7 cellular contexts compared by ENCODE assay signal in genomic region chr11:57458060-57458409, GRCh38. TPM values are rescaled to one million over a fixed set of nuclear protein-coding genes. Genes with fewer than 3 reads are reported as not detected.
DNase-seq lines count a peak whose midpoint lies in the region; ATAC-seq and TF ChIP-seq lines count a peak whose summit lies in the region.

No MANE protein-coding gene starts in this region.

- peak overlapping the region; percentile 83 for H3K4me2 ChIP-seq in Loucy (ENCODE audit: low read depth, low read length, poor library complexity, severe bottlenecking)

- H3K79me2 ChIP-seq in Loucy (ENCODE audit: insufficient read depth, low read length): no peaks in the 10 kb centered on the region

- no peak for TF ChIP-seq CTCF in GM06990 (IDR thresholded peaks at IDR 0.05; ENCODE audit: insufficient read depth, low read length, poor library complexity, severe bottlenecking)
- TF ChIP-seq CTCF in Loucy (conservative IDR thresholded peaks at IDR 0.05; ENCODE audit: low read length): no peak
- no peak for TF ChIP-seq CTCF in colonic mucosa (IDR thresholded peaks at IDR 0.05)

- H3K27ac ChIP-seq in colonic mucosa: no peak overlapping the region

- H3K9me3 ChIP-seq in Loucy (ENCODE audit: insufficient read depth, low read depth, low read length) (no peaks in the 10 kb centered on the region), colonic mucosa (no peaks in the 10 kb centered on the region)

- no peaks in the 10 kb centered on the region for H3F3A ChIP-seq in Loucy (ENCODE audit: low read depth)

- no peak for DNase-seq in GM06990 (ENCODE audit: extremely low read depth, insufficient read length)
- no peak for DNase-seq in colonic mucosa
- peak; percentile 19 for DNase-seq in retina
- no peak for DNase-seq in NCI-H774 (lab: John Stamatoyannopoulos, UW)
- DNase-seq in DMS153 (lab: John Stamatoyannopoulos, UW): no peak

- no peaks in the 10 kb centered on the region for H4K20me1 ChIP-seq in Loucy (ENCODE audit: insufficient read depth, low read length, poor library complexity, severe bottlenecking)

- no peak overlapping the region for H3K9ac ChIP-seq in Loucy (ENCODE audit: low read depth, low read length, poor library complexity, severe bottlenecking)
- no peak overlapping the region for H3K9ac ChIP-seq in colonic mucosa (ENCODE audit: low read depth in 2 of 2, low read length in 2 of 2)

- H3K36me3 ChIP-seq in GM06990 (ENCODE audit: control insufficient read depth, insufficient read depth, low read length) (no peaks in the 10 kb centered on the region), Loucy (ENCODE audit: insufficient read depth, low read length) (no peaks in the 10 kb centered on the region), colonic mucosa (no peaks in the 10 kb centered on the region)

- no peak for ATAC-seq in HG03139 (IDR thresholded peaks at IDR 0.05; ENCODE audit: unreplicated experiment)

- H3K27me3 ChIP-seq in GM06990 (replicated peaks; ENCODE audit: control insufficient read depth, insufficient read depth, low read length) (peaks cover 5% of the 10 kb centered on the region), Loucy (ENCODE audit: insufficient read depth, low read length, poor library complexity, severe bottlenecking) (no peaks in the 10 kb centered on the region), colonic mucosa (peaks cover 35% of the 10 kb centered on the region)

- H3K9me2 ChIP-seq in Loucy (replicated peaks; ENCODE audit: low read depth, low read length): no peaks in the 10 kb centered on the region

- intact Hi-C loops in colonic mucosa (cut with DNase I): loop anchor here (5.0 kb wide), 1 partner anchor 69 kb away; no protein-coding TSS in a partner anchor

- H3K4me3 ChIP-seq in GM06990 (replicated peaks; ENCODE audit: low read depth, low read length) (peak overlapping the region; percentile 53; the same call in 1 of the 2 replicates), Loucy (ENCODE audit: low read length, poor library complexity, severe bottlenecking) (peak overlapping the region; percentile 80), colonic mucosa (peak overlapping the region; percentile 38)

- H3K4me1 ChIP-seq in Loucy (ENCODE audit: insufficient read depth, low read length, poor library complexity, severe bottlenecking): peaks cover 40% of the 10 kb centered on the region
- peaks cover 15% of the 10 kb centered on the region for H3K4me1 ChIP-seq in colonic mucosa

- H2AFZ ChIP-seq in Loucy (ENCODE audit: low read length): no peak overlapping the region

RNA-seq across cellular contexts. Expression of gene RTN4RL2, which starts 2.3 kb away (rescaled TPM):
- total RNA-seq in colonic mucosa: under 1 TPM; 0.54 to 0.82 TPM

RNA-seq across cellular contexts. Expression of gene SLC43A3, which starts 31.1 kb away (rescaled TPM):
- total RNA-seq in colonic mucosa: 10 to 100 TPM; 10.6 to 21.4 TPM

RNA-seq across cellular contexts. Expression of gene SLC43A1, which starts 57.5 kb away (rescaled TPM):
- total RNA-seq in colonic mucosa: 10 to 100 TPM in 1 of 2 donors, 1 to 10 TPM in 1; 8.7 to 19.0 TPM
